ENCODE assay signal across 14 cellular contexts in the genomic region with DNA sequence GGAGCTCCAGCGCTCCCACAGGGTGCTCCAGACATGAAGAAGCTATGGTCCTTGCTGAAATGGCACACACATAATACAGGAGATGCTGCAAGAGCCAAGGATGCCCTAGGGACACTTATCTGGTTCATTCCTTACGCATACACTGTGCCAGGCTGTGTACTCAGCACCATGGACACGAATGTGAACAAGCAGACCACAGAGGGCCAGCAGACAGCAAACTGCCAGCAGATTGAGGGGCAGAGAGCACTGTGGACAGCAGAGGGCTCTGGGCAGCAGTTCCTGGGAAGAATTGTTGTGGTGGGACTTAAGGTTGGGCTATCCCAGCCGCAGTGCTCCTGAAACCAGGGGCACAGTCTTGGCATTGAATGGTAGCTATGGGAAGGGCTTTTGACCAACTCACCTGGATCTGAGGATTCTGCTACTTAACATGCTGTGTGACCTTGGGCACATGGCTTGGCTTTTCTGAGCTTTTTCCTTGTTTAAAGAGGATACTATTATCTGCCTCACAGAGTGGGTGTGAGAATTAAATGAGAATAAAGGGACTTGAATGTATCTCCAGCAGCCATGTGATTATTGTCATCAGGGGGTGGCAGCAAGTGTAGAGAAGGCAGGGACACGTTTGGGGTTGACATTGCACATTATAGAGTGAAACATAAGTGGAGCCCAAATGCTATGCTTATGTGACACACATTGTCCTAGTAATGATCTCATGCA. TPM values are rescaled to one million over a fixed set of nuclear protein-coding genes. Genes with fewer than 3 reads are reported as not detected.
A peak's percentile ranks its signal among the peaks of the same experiment; 100 is the strongest.
DNase-seq lines count a peak whose midpoint lies in the region; ATAC-seq and TF ChIP-seq lines count a peak whose summit lies in the region.
"Had no signal": no experiment of that assay in that cellular context is flagged by ENCODE, and none has a peak within 500 bp of the region (broad histone marks: within the 10 kb centered on the region; RNA-seq: fewer than 3 reads in every experiment).

No MANE protein-coding gene starts in this region.

- H3K27ac ChIP-seq in brain microvascular endothelial cell (no peak overlapping the region), mesenchymal stem cell (ENCODE audit: low read length, poor library complexity, severe bottlenecking) (peak overlapping the region; percentile 55)
- H3K27ac ChIP-seq: C4-2B had no signal

- H3K4me2 ChIP-seq in mesenchymal stem cell (ENCODE audit: low read length, poor library complexity, severe bottlenecking) = no peak overlapping the region

- H3K9me3 ChIP-seq in mesenchymal stem cell (ENCODE audit: control insufficient read depth, low read length) = no peaks in the 10 kb centered on the region

- POLR2A ChIA-PET in activated CD8-positive, alpha-beta T cell treated with anti-CD3 and anti-CD28 coated beads, Interleukin-2, amount 10 ng/mL, durations not matched to agents 7 days and 5 days (lab: Charles Lee) = no interaction called here

- H3K4me3 ChIP-seq in brain microvascular endothelial cell (ENCODE audit: low read depth, low read length) (no peak overlapping the region), mesenchymal stem cell (ENCODE audit: insufficient read depth in 1 of 2, low read depth in 1 of 2, low read length in 2 of 2) (no peak overlapping the region)

- H3K36me3 Mint-ChIP-seq in activated CD8-positive, alpha-beta T cell treated with anti-CD3 and anti-CD28 coated beads, Interleukin-2, amount 10 ng/mL, durations not matched to agents 7 days and 5 days (ENCODE audit: low read depth) = peaks cover 13% of the 10 kb centered on the region
- peaks cover 1% of the 10 kb centered on the region for H3K36me3 Mint-ChIP-seq in T-helper 2 cell treated with Interferon-gamma antibody and Interleukin-4, amounts not matched to agents 5 μg/mL and 100 μg/mL, for 36 hours (ENCODE audit: low read depth)

- peaks cover 9% of the 10 kb centered on the region for H3K79me1 ChIP-seq in mesenchymal stem cell (replicated peaks; ENCODE audit: low read length, poor library complexity, severe bottlenecking)

- H3K4ac ChIP-seq in mesenchymal stem cell (ENCODE audit: low read depth in 1 of 2, low read length in 2 of 2) = no peak overlapping the region

- no peak overlapping the region for H2BK120ac ChIP-seq in mesenchymal stem cell (ENCODE audit: low read depth, low read length)

- H3K4me3 Mint-ChIP-seq in activated CD8-positive, alpha-beta T cell treated with anti-CD3 and anti-CD28 coated beads, Interleukin-2, amount 10 ng/mL, durations not matched to agents 7 days and 5 days = no peak overlapping the region
- H3K4me3 Mint-ChIP-seq in T-helper 2 cell treated with Interferon-gamma antibody and Interleukin-4, amounts not matched to agents 5 μg/mL and 100 μg/mL, for 36 hours = no peak overlapping the region
- H3K4me3 Mint-ChIP-seq: stimulated activated memory B cell treated with anti-CD40 and anti-IgM and Interleukin-4, amounts not matched to agents 10 μg/mL and 1 μg/mL and 100 μg/mL, for 72 hours had no signal

- in situ Hi-C loops in brain microvascular endothelial cell (cut with HindIII; ENCODE audit: low pct_ligation_motif_present, low sequenced_read_pairs) = no loop called here

- TF ChIP-seq CTCF in brain microvascular endothelial cell (IDR thresholded peaks at IDR 0.05; ENCODE audit: low read depth, low read length, missing control alignments) = peak; percentile 46

- no peaks in the 10 kb centered on the region for H3K36me3 ChIP-seq in brain microvascular endothelial cell (replicated peaks)
- no peaks in the 10 kb centered on the region for H3K36me3 ChIP-seq in mesenchymal stem cell (ENCODE audit: control insufficient read depth in 1 of 2, insufficient read depth in 2 of 2, low read depth in 1 of 2, low read length in 2 of 2)

- H3K18ac ChIP-seq in mesenchymal stem cell (ENCODE audit: low read depth in 1 of 2, low read length in 2 of 2) = no peak overlapping the region

- no peak overlapping the region for H4K91ac ChIP-seq in mesenchymal stem cell (ENCODE audit: low read length)

- no peak overlapping the region for H4K8ac ChIP-seq in mesenchymal stem cell (ENCODE audit: low read length)

- no peak overlapping the region for H3K9ac ChIP-seq in mesenchymal stem cell (ENCODE audit: low read length)

- no peaks in the 10 kb centered on the region for H3K9me3 Mint-ChIP-seq in activated CD8-positive, alpha-beta T cell treated with anti-CD3 and anti-CD28 coated beads, Interleukin-2, amount 10 ng/mL, durations not matched to agents 7 days and 5 days (ENCODE audit: insufficient read depth)
- H3K9me3 Mint-ChIP-seq in T-helper 2 cell treated with Interferon-gamma antibody and Interleukin-4, amounts not matched to agents 5 μg/mL and 100 μg/mL, for 36 hours = peaks cover 5% of the 10 kb centered on the region
- H3K9me3 Mint-ChIP-seq: stimulated activated memory B cell treated with anti-CD40 and anti-IgM and Interleukin-4, amounts not matched to agents 10 μg/mL and 1 μg/mL and 100 μg/mL, for 72 hours had no signal

- peaks cover 4% of the 10 kb centered on the region for H3K4me1 Mint-ChIP-seq in activated CD8-positive, alpha-beta T cell treated with anti-CD3 and anti-CD28 coated beads, Interleukin-2, amount 10 ng/mL, durations not matched to agents 7 days and 5 days (ENCODE audit: low read depth)
- peaks cover 1% of the 10 kb centered on the region for H3K4me1 Mint-ChIP-seq in T-helper 2 cell treated with Interferon-gamma antibody and Interleukin-4, amounts not matched to agents 5 μg/mL and 100 μg/mL, for 36 hours (ENCODE audit: low read depth)

- no peak overlapping the region for H3K14ac ChIP-seq in mesenchymal stem cell (ENCODE audit: low read length in 2 of 2)

- no peaks in the 10 kb centered on the region for H3K27me3 Mint-ChIP-seq in activated CD8-positive, alpha-beta T cell treated with anti-CD3 and anti-CD28 coated beads, Interleukin-2, amount 10 ng/mL, durations not matched to agents 7 days and 5 days (ENCODE audit: low read depth)
- H3K27me3 Mint-ChIP-seq in T-helper 2 cell treated with Interferon-gamma antibody and Interleukin-4, amounts not matched to agents 5 μg/mL and 100 μg/mL, for 36 hours (ENCODE audit: low read depth) = no peaks in the 10 kb centered on the region
- H3K27me3 Mint-ChIP-seq: stimulated activated memory B cell treated with anti-CD40 and anti-IgM and Interleukin-4, amounts not matched to agents 10 μg/mL and 1 μg/mL and 100 μg/mL, for 72 hours had no signal

- H3K27me3 ChIP-seq in brain microvascular endothelial cell (replicated peaks) = no peaks in the 10 kb centered on the region
- no peaks in the 10 kb centered on the region for H3K27me3 ChIP-seq in mesenchymal stem cell (ENCODE audit: control insufficient read depth in 1 of 2, insufficient read depth in 1 of 2, low read length in 2 of 2)

- CTCF ChIA-PET in activated CD8-positive, alpha-beta T cell treated with anti-CD3 and anti-CD28 coated beads, Interleukin-2, amount 10 ng/mL, durations not matched to agents 7 days and 5 days (lab: Charles Lee) = interaction anchor here (1.4 kb wide), 1 partner anchor 93 kb away, joined by 3 read pairs; no protein-coding TSS in a partner anchor

- no peak overlapping the region for H2BK15ac ChIP-seq in mesenchymal stem cell (ENCODE audit: low read depth, poor library complexity, severe bottlenecking)

- H3K27ac Mint-ChIP-seq in activated CD8-positive, alpha-beta T cell treated with anti-CD3 and anti-CD28 coated beads, Interleukin-2, amount 10 ng/mL, durations not matched to agents 7 days and 5 days = no peak overlapping the region
- H3K27ac Mint-ChIP-seq in T-helper 2 cell treated with Interferon-gamma antibody and Interleukin-4, amounts not matched to agents 5 μg/mL and 100 μg/mL, for 36 hours = no peak overlapping the region
- H3K27ac Mint-ChIP-seq: stimulated activated memory B cell treated with anti-CD40 and anti-IgM and Interleukin-4, amounts not matched to agents 10 μg/mL and 1 μg/mL and 100 μg/mL, for 72 hours had no signal

- peaks cover 31% of the 10 kb centered on the region for H3K4me1 ChIP-seq in mesenchymal stem cell (ENCODE audit: control insufficient read depth, insufficient read depth, low read depth, low read length)

- DNase-seq in COLO668 (lab: John Stamatoyannopoulos, UW; ENCODE audit: unreplicated experiment) (peak; percentile 14), NCI-H2081 treated with DMSO at 0.1 percent for 48 hours (lab: John Stamatoyannopoulos, UW) (peak; percentile 72), brain microvascular endothelial cell (no peak), mesenchymal stem cell (no peak), AML-193 (lab: John Stamatoyannopoulos, UW) (no peak), DMS79 (lab: John Stamatoyannopoulos, UW) (no peak)
- no peak for DNase-seq in activated CD8-positive, alpha-beta T cell treated with anti-CD3 and anti-CD28 coated beads, Interleukin-2, amount 10 ng/mL, durations not matched to agents 7 days and 5 days
- no peak for DNase-seq in T-helper 2 cell treated with Interferon-gamma antibody and Interleukin-4, amounts not matched to agents 5 μg/mL and 100 μg/mL, for 36 hours (ENCODE audit: low spot score)
- DNase-seq: activated CD4-positive, CD25-positive, alpha-beta regulatory T cell; HCEC 1CT; NCI-H526; stimulated activated CD4-positive, alpha-beta T cell treated with anti-CD3 and anti-CD28 coated beads, Interleukin-4, amount 100 ng/mL, for 1 hour had no signal

- WGBS in mesenchymal stem cell = 83% methylated on average over 5 of the region's 5 CpGs

- H2BK12ac ChIP-seq in mesenchymal stem cell (ENCODE audit: low read length in 2 of 2) = no peak overlapping the region

- no peak overlapping the region for H2AFZ ChIP-seq in mesenchymal stem cell (ENCODE audit: low read depth, low read length)

- H2BK5ac ChIP-seq in mesenchymal stem cell (ENCODE audit: low read depth, low read length, poor library complexity, severe bottlenecking) = no peak overlapping the region

- no peak overlapping the region for H3K23ac ChIP-seq in mesenchymal stem cell (ENCODE audit: low read length in 2 of 2)

- H2AK5ac ChIP-seq in mesenchymal stem cell (ENCODE audit: low read length, severe bottlenecking) = peak overlapping the region; percentile 5

- ATAC-seq in activated CD8-positive, alpha-beta T cell treated with anti-CD3 and anti-CD28 coated beads, Interleukin-2, amount 10 ng/mL, durations not matched to agents 7 days and 5 days = no peak
- ATAC-seq: stimulated activated memory B cell treated with anti-CD40 and anti-IgM and Interleukin-4, amounts not matched to agents 10 μg/mL and 1 μg/mL and 100 μg/mL, for 72 hours had no signal

RNA-seq across cellular contexts. Expression of gene PPARGC1B, which starts 30.0 kb away (rescaled TPM):
- 1.9 TPM for polyA plus RNA-seq in mesenchymal stem cell (2013, experiment 1 of 2)
- 2.4 TPM for polyA plus RNA-seq in mesenchymal stem cell (2013, experiment 2 of 2)
- total RNA-seq in activated CD8-positive, alpha-beta T cell treated with anti-CD3 and anti-CD28 coated beads, Interleukin-2, amount 10 ng/mL, durations not matched to agents 7 days and 5 days = 1 to 10 TPM; 9.4 to 9.6 TPM

Comparison
In these comparisons a context has a peak if more than half of its experiments do, and no peak if none do; other contexts are left out.
1. DNase-seq: peak in COLO668 (single experiment) and NCI-H2081 treated with DMSO at 0.1 percent for 48 hours (single experiment); none in brain microvascular endothelial cell (single experiment), mesenchymal stem cell (single experiment), AML-193 (0 of 2), activated CD8-positive, alpha-beta T cell treated with anti-CD3 and anti-CD28 coated beads, Interleukin-2, amount 10 ng/mL, durations not matched to agents 7 days and 5 days (single experiment), DMS79 (single experiment) and T-helper 2 cell treated with Interferon-gamma antibody and Interleukin-4, amounts not matched to agents 5 μg/mL and 100 μg/mL, for 36 hours (single experiment).